Comparison of ENCODE assay signal across 8 cellular contexts in the genomic region with DNA sequence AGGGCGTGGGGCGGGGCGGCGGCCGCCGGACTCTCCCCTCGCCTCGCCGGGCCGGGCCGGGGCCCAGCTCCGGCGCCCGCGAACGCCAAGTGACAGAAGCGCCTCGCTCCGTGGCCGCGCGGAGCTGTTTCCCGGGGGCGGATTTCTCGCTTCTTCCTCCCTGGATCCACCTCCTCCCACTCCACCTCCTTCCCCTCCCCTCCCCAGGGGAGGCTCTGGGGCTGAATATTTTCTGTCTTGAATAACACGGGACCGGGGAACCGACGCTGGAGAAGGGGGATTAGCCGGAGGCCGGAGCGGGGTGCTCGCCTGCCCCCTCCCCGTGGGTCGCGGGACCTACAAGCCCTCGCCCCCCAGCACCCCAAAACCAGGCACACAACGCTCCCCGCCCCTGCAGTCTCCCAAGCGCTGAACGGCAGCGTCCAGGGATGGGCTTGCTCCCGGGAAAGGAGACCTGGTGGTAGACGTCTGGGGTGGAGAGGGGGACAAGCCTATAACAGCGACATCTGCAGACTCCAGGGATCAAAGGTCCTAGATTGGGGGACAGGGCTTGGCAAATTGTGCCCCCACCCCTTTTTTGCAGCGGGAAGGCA.
A peak's percentile ranks its signal among the peaks of the same experiment; 100 is the strongest.
DNase-seq lines count a peak whose midpoint lies in the region; ATAC-seq and TF ChIP-seq lines count a peak whose summit lies in the region.

Gene ARHGAP21, minus strand, starts transcription at position 100 of the 593 bp plus-strand sequence. CDS start 1,988 bp downstream, outside the sequence.

- peak; percentile 73 for DNase-seq in NCI-H2227 (lab: John Stamatoyannopoulos, UW; ENCODE audit: unreplicated experiment)
- DNase-seq in NCI-H2227 treated with DMSO at 0.1 percent for 48 hours (lab: John Stamatoyannopoulos, UW) = no peak
- peak; percentile 11 for DNase-seq in NCI-H2171 (lab: John Stamatoyannopoulos, UW)
- DNase-seq in activated CD8-positive, alpha-beta memory T cell treated with anti-CD3 and anti-CD28 coated beads, Interleukin-2, amount 50 U/mL, for 4 hours = peak; percentile 35
- DNase-seq in epithelial cell of esophagus (ENCODE audit: low read depth) = peak; percentile 84
- DNase-seq in midbrain (lab: John Stamatoyannopoulos, UW) = peak; percentile 83
- peak; percentile 28 for DNase-seq in stimulated activated naive CD4-positive, alpha-beta T cell treated with Interleukin-2 at 50 U/mL for 16 hours (lab: John Stamatoyannopoulos, UW)

- peak within 1 kb of the TSS; percentile 84 for H3K4me3 ChIP-seq in epithelial cell of esophagus (ENCODE audit: low read length)

- ATAC-seq in HG02759 (IDR thresholded peaks at IDR 0.05; ENCODE audit: unreplicated experiment) = peak; percentile 2

- TF ChIP-seq CTCF in epithelial cell of esophagus (IDR thresholded peaks at IDR 0.05; ENCODE audit: insufficient read depth, low read depth, low read length, missing control alignments) = no peak
